In genomic region chr7:32298403-32299132, GRCh38 we compare ENCODE assay signal across 8 cellular contexts.
A peak's percentile ranks its signal among the peaks of the same experiment; 100 is the strongest.
DNase-seq lines count a peak whose midpoint lies in the region; ATAC-seq and TF ChIP-seq lines count a peak whose summit lies in the region.

No MANE protein-coding gene starts in this region.

- H3K9ac ChIP-seq in skeletal muscle satellite cell (ENCODE audit: low read depth, low read length) = no peak overlapping the region

- peak overlapping the region; percentile 81 for H3K4me2 ChIP-seq in skeletal muscle satellite cell (ENCODE audit: low read length)

- H3K27ac ChIP-seq in HEK293 (ENCODE audit: extremely low read depth, low read depth, low read length) = no peak overlapping the region
- no peak overlapping the region for H3K27ac ChIP-seq in iPS DF 6.9 (ENCODE audit: low read length)

- H3K4me3 ChIP-seq in HEK293 (ENCODE audit: low read depth, low read length) (peak overlapping the region; percentile 47), WI38 (ENCODE audit: low read depth, low read length) (peak overlapping the region; percentile 28), iPS DF 6.9 (ENCODE audit: low read length) (peak overlapping the region; percentile 46; the same call in 1 of the 2 replicates), skeletal muscle satellite cell (ENCODE audit: low read length) (peak overlapping the region; percentile 60)

- POLR2A ChIA-PET in HEK293 (lab: Yijun Ruan, JAX) = no interaction called here

- H3K36me3 ChIP-seq in HEK293 (ENCODE audit: control insufficient read depth in 2 of 2, insufficient read depth in 1 of 2, low read length in 2 of 2) (no peaks in the 10 kb centered on the region), iPS DF 6.9 (ENCODE audit: control insufficient read depth, insufficient read depth, low read length) (no peaks in the 10 kb centered on the region), skeletal muscle satellite cell (ENCODE audit: insufficient read depth, low read length) (no peaks in the 10 kb centered on the region)

- ATAC-seq in HG03097 (IDR thresholded peaks at IDR 0.05; ENCODE audit: low FRiP score, unreplicated experiment) (no peak), HG02798 (IDR thresholded peaks at IDR 0.05; ENCODE audit: poor library complexity, unreplicated experiment) (no peak), HG02642 (IDR thresholded peaks at IDR 0.05; ENCODE audit: poor library complexity, unreplicated experiment) (no peak)

- H3K9me3 ChIP-seq in HEK293 (ENCODE audit: control insufficient read depth, insufficient read depth, low read depth, low read length) (no peaks in the 10 kb centered on the region), iPS DF 6.9 (ENCODE audit: control insufficient read depth, insufficient read depth, low read length) (no peaks in the 10 kb centered on the region), skeletal muscle satellite cell (replicated peaks; ENCODE audit: low read length) (no peaks in the 10 kb centered on the region)

- CTCF ChIA-PET in HEK293 (lab: Yijun Ruan, JAX) = interaction anchor here (0.6 to 0.9 kb wide), 2 partner anchors 82 to 181 kb away, joined by 3 to 5 read pairs; no protein-coding TSS in a partner anchor

- H3K27me3 ChIP-seq in iPS DF 6.9 (ENCODE audit: control insufficient read depth, insufficient read depth, low read length) (peaks cover 12% of the 10 kb centered on the region), skeletal muscle satellite cell (ENCODE audit: control insufficient read depth, insufficient read depth, low read length) (peaks cover 46% of the 10 kb centered on the region)

- TF ChIP-seq CTCF in HEK293 (tag by site-specific recombination; IDR thresholded peaks at IDR 0.05) (no peak), WI38 (IDR thresholded peaks at IDR 0.05; ENCODE audit: low read depth, low read length) (no peak)

- H3K4me1 ChIP-seq in HEK293 (ENCODE audit: control insufficient read depth, insufficient read depth, low read length) = no peaks in the 10 kb centered on the region
- H3K4me1 ChIP-seq in iPS DF 6.9 (ENCODE audit: control insufficient read depth, insufficient read depth, low read length) = peaks cover 7% of the 10 kb centered on the region
- peaks cover 3% of the 10 kb centered on the region for H3K4me1 ChIP-seq in skeletal muscle satellite cell (ENCODE audit: control insufficient read depth, insufficient read depth, low read length)

- WGBS in iPS DF 6.9 (ENCODE audit: insufficient coverage, insufficient read length) = no CpG with 5 or more reads among the region's 80 CpGs

- no peak for DNase-seq in iPS DF 6.9 (ENCODE audit: low read depth, low spot score)
- no peak for DNase-seq in inferior parietal cortex (ENCODE audit: extremely low spot score)

TF ChIP-seq in HEK293, 187 proteins besides CTCF, POLR2A, EP300 and RAD21:
- TF ChIP-seq GLI4 (tag by site-specific recombination; IDR thresholded peaks at IDR 0.05) (no peak), GLIS1 (tag by site-specific recombination; IDR thresholded peaks at IDR 0.05) (peak; percentile 12; the same call in 1 of the 2 replicates), ZNF16 (tag by site-specific recombination; IDR thresholded peaks at IDR 0.05; ENCODE audit: low read depth) (no peak), ZBTB11 (tag by site-specific recombination; conservative IDR thresholded peaks at IDR 0.05; ENCODE audit: low read depth) (no peak), ZNF555 (tag by site-specific recombination; conservative IDR thresholded peaks at IDR 0.05) (no peak), ZNF514 (tag by site-specific recombination; IDR thresholded peaks at IDR 0.05) (no peak), HOXC10 (CRISPR knock-in tag; IDR thresholded peaks at IDR 0.05) (no peak), ZNF792 (tag by site-specific recombination; IDR thresholded peaks at IDR 0.05) (no peak), ZNF335 (tag by site-specific recombination; conservative IDR thresholded peaks at IDR 0.05) (peak; percentile 32; the same call in 1 of the 2 replicates), ZNF184 (tag by site-specific recombination; IDR thresholded peaks at IDR 0.05) (no peak), ZNF10 (tag by site-specific recombination; IDR thresholded peaks at IDR 0.05) (no peak), ZIC2 (tag by site-specific recombination; IDR thresholded peaks at IDR 0.05) (peak; percentile 11; the same call in 1 of the 2 replicates), ZBTB26 (tag by site-specific recombination; optimal IDR thresholded peaks at IDR 0.05) (peak; percentile 59)
